ENCODE assay signal across 22 cellular contexts in genomic region chr1:14841951-14842350, GRCh38.
"Had no signal": no experiment of that assay in that cellular context is flagged by ENCODE, and none has a peak within 500 bp of the region (broad histone marks: within the 10 kb centered on the region; RNA-seq: fewer than 3 reads in every experiment).

No MANE protein-coding gene starts in this region.

- H3K36me3 ChIP-seq: left ventricle myocardium inferior, neutrophil, right atrium auricular region, suprapubic skin, thyroid gland, upper lobe of left lung, uterus had no signal

- H3K79me2 ChIP-seq: hepatocyte had no signal

- H3K4me1 Mint-ChIP-seq: naive thymus-derived CD4-positive, alpha-beta T cell had no signal

- H3K27me3 ChIP-seq: hepatocyte, neutrophil, right atrium auricular region, suprapubic skin, thyroid gland, upper lobe of left lung, uterus had no signal

- ATAC-seq: left cardiac atrium; naive thymus-derived CD4-positive, alpha-beta T cell had no signal

- H3K27ac Mint-ChIP-seq: dendritic cell treated with granulocyte-macrophage colony-stimulating factor and Interleukin-4, amounts not matched to agents 40 ng/mL and 50 ng/mL, for 4 days had no signal

- H2AFZ ChIP-seq: hepatocyte had no signal

- H3K4me3 Mint-ChIP-seq: dendritic cell treated with granulocyte-macrophage colony-stimulating factor and Interleukin-4, amounts not matched to agents 40 ng/mL and 50 ng/mL, for 4 days; naive thymus-derived CD4-positive, alpha-beta T cell had no signal

- H3K4me3 ChIP-seq: hepatocyte, left ventricle myocardium inferior, lung, right atrium auricular region, suprapubic skin, thyroid gland, upper lobe of left lung, uterus had no signal

- H3K4me1 ChIP-seq: left ventricle myocardium inferior, right atrium auricular region, suprapubic skin, thyroid gland, upper lobe of left lung, uterus had no signal

- DNase-seq: erythroblast; foreskin melanocyte; head of caudate nucleus; kidney; left cardiac atrium; left ventricle myocardium inferior; mesendoderm; naive thymus-derived CD4-positive, alpha-beta T cell; small intestine; stimulated activated CD4-positive, alpha-beta T cell treated with anti-CD3 and anti-CD28 coated beads, Interleukin-12 subunit alpha, Interleukin-12 subunit beta, amount 100 ng/mL, for 4 hours; stimulated activated naive CD4-positive, alpha-beta T cell; thyroid gland; upper lobe of left lung; uterus had no signal

- H3K27ac ChIP-seq: hepatocyte, left ventricle myocardium inferior, neutrophil, right atrium auricular region, suprapubic skin, thyroid gland, upper lobe of left lung, uterus had no signal

- H3K9me3 ChIP-seq: neutrophil, suprapubic skin, thyroid gland had no signal

- H3K4me2 ChIP-seq: hepatocyte had no signal

- FAIRE-seq: colon, endothelial cell of umbilical vein, kidney, small intestine had no signal
